Comparison of ENCODE assay signal across 1 cellular context in the genomic region with DNA sequence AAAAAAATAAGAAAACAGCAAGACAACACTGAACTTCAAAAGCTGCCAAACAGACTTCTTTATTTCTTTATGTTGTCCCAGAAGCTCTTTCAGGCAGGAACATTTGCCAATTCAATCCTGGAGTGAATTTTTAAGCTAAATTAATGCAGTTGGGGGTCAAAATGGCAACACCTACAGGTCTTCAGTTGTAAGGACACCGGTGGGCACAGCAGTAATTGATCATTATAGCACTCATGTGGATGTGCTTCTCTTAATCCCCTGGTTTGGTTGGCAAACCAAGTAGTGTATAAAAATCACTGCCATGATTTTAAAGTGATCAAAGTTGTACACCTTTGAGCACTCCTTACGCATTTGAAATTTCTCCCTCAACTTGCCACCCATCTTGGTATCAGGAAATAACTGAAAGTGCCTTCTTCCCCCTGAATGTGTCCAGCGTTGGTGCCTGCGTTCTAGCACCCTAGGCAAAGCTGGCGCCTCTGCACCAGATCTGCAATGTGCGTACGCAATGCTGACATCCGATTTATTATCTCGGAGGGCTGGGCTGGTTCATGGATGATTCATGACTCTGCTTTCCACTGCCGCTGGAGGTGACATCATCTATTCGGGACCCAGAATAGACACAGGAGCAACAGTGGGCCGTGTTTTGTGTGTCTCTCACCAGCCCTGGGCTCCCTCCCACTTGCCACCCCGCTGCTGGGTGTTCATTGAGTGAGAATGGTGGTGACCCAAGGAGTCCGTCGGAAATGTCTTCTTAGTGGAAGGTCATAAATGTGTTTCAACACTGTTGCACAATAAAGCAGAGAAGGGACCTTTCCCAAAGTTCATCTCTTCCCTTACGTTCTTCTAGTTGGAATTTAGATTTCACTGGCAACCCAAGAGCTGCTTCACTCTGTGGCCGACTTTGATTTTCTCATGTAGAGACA.
TF ChIP-seq lines count a peak whose summit lies in the region.

No MANE protein-coding gene starts in this region.

TF ChIP-seq in K562, 482 proteins besides CTCF, POLR2A, EP300 and RAD21 (continued from another document and continues in another):
- TF ChIP-seq, protein P1, sequence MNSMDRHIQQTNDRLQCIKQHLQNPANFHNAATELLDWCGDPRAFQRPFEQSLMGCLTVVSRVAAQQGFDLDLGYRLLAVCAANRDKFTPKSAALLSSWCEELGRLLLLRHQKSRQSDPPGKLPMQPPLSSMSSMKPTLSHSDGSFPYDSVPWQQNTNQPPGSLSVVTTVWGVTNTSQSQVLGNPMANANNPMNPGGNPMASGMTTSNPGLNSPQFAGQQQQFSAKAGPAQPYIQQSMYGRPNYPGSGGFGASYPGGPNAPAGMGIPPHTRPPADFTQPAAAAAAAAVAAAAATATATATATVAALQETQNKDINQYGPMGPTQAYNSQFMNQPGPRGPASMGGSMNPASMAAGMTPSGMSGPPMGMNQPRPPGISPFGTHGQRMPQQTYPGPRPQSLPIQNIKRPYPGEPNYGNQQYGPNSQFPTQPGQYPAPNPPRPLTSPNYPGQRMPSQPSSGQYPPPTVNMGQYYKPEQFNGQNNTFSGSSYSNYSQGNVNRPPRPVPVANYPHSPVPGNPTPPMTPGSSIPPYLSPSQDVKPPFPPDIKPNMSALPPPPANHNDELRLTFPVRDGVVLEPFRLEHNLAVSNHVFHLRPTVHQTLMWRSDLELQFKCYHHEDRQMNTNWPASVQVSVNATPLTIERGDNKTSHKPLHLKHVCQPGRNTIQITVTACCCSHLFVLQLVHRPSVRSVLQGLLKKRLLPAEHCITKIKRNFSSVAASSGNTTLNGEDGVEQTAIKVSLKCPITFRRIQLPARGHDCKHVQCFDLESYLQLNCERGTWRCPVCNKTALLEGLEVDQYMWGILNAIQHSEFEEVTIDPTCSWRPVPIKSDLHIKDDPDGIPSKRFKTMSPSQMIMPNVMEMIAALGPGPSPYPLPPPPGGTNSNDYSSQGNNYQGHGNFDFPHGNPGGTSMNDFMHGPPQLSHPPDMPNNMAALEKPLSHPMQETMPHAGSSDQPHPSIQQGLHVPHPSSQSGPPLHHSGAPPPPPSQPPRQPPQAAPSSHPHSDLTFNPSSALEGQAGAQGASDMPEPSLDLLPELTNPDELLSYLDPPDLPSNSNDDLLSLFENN (IDR thresholded peaks at IDR 0.05; ENCODE audit: low read depth in 2 of 2, low read length in 2 of 2) = no peak
- TF ChIP-seq NEUROD1 (IDR thresholded peaks at IDR 0.05; ENCODE audit: borderline replicate concordance, low read depth, low read length, partially characterized antibody) (no peak), HES1 (IDR thresholded peaks at IDR 0.05; ENCODE audit: low read depth) (no peak), SNRNP70 (optimal IDR thresholded peaks at IDR 0.05; ENCODE audit: low read depth, low read length) (no peak), ZNF586 (CRISPR knock-in tag; conservative IDR thresholded peaks at IDR 0.05) (no peak), POLR2H (tag; IDR thresholded peaks at IDR 0.05; ENCODE audit: low read depth) (no peak), SETDB1 (IDR thresholded peaks at IDR 0.05; ENCODE audit: low read length) (no peak), ELF4 (CRISPR knock-in tag; IDR thresholded peaks at IDR 0.05) (no peak), TCFL5 (CRISPR knock-in tag; conservative IDR thresholded peaks at IDR 0.05) (no peak), ZNF398 (CRISPR knock-in tag; IDR thresholded peaks at IDR 0.05) (no peak), HMG20B (CRISPR knock-in tag; IDR thresholded peaks at IDR 0.05) (no peak), CUX1 (CRISPR knock-in tag; IDR thresholded peaks at IDR 0.05) (no peak; the same call in 1 of the 2 replicates), CHAMP1 (IDR thresholded peaks at IDR 0.05) (no peak), ZNF445 (CRISPR knock-in tag; IDR thresholded peaks at IDR 0.05; ENCODE audit: low read depth) (no peak), RAD51 (IDR thresholded peaks at IDR 0.05; ENCODE audit: borderline replicate concordance, low read depth) (no peak), MEF2A (IDR thresholded peaks at IDR 0.05; ENCODE audit: control insufficient read depth, low read depth, low read length) (peak; percentile 77), MAX (CRISPR knock-in tag; IDR thresholded peaks at IDR 0.05) (no peak), ETS1 (conservative IDR thresholded peaks at IDR 0.05; ENCODE audit: control insufficient read depth, low read depth, low read length) (no peak), NFIC (IDR thresholded peaks at IDR 0.05) (no peak), NFATC3 (IDR thresholded peaks at IDR 0.05) (no peak), RFX1 (IDR thresholded peaks at IDR 0.05) (no peak), ZFX (CRISPR knock-in tag; IDR thresholded peaks at IDR 0.05) (no peak), GATA2 (CRISPR knock-in tag; IDR thresholded peaks at IDR 0.05) (0 out of 2 replicates have a peak, but pooled peaks have one; percentile 12), KDM2B (CRISPR knock-in tag; IDR thresholded peaks at IDR 0.05) (no peak), TFAM (CRISPR knock-in tag; conservative IDR thresholded peaks at IDR 0.05) (no peak), FOXA1 (IDR thresholded peaks at IDR 0.05; ENCODE audit: borderline replicate concordance) (no peak)
- TF ChIP-seq, protein P2, sequence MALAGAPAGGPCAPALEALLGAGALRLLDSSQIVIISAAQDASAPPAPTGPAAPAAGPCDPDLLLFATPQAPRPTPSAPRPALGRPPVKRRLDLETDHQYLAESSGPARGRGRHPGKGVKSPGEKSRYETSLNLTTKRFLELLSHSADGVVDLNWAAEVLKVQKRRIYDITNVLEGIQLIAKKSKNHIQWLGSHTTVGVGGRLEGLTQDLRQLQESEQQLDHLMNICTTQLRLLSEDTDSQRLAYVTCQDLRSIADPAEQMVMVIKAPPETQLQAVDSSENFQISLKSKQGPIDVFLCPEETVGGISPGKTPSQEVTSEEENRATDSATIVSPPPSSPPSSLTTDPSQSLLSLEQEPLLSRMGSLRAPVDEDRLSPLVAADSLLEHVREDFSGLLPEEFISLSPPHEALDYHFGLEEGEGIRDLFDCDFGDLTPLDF (CRISPR knock-in tag; IDR thresholded peaks at IDR 0.05) = no peak
- TF ChIP-seq, protein P3, sequence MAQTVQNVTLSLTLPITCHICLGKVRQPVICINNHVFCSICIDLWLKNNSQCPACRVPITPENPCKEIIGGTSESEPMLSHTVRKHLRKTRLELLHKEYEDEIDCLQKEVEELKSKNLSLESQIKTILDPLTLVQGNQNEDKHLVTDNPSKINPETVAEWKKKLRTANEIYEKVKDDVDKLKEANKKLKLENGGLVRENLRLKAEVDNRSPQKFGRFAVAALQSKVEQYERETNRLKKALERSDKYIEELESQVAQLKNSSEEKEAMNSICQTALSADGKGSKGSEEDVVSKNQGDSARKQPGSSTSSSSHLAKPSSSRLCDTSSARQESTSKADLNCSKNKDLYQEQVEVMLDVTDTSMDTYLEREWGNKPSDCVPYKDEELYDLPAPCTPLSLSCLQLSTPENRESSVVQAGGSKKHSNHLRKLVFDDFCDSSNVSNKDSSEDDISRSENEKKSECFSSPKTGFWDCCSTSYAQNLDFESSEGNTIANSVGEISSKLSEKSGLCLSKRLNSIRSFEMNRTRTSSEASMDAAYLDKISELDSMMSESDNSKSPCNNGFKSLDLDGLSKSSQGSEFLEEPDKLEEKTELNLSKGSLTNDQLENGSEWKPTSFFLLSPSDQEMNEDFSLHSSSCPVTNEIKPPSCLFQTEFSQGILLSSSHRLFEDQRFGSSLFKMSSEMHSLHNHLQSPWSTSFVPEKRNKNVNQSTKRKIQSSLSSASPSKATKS (CRISPR knock-in tag; IDR thresholded peaks at IDR 0.05) = no peak
- TF ChIP-seq, protein P4, sequence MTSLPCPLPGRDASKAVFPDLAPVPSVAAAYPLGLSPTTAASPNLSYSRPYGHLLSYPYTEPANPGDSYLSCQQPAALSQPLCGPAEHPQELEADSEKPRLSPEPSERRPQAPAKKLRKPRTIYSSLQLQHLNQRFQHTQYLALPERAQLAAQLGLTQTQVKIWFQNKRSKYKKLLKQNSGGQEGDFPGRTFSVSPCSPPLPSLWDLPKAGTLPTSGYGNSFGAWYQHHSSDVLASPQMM (CRISPR knock-in tag; IDR thresholded peaks at IDR 0.05) = no peak
- TF ChIP-seq, protein P5, sequence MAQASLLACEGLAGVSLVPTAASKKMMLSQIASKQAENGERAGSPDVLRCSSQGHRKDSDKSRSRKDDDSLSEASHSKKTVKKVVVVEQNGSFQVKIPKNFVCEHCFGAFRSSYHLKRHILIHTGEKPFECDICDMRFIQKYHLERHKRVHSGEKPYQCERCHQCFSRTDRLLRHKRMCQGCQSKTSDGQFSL (CRISPR knock-in tag; IDR thresholded peaks at IDR 0.05) = no peak
- TF ChIP-seq, protein P5 (tag; IDR thresholded peaks at IDR 0.05) = no peak
